Comparison of ENCODE assay signal across 17 cellular contexts in the genomic region with DNA sequence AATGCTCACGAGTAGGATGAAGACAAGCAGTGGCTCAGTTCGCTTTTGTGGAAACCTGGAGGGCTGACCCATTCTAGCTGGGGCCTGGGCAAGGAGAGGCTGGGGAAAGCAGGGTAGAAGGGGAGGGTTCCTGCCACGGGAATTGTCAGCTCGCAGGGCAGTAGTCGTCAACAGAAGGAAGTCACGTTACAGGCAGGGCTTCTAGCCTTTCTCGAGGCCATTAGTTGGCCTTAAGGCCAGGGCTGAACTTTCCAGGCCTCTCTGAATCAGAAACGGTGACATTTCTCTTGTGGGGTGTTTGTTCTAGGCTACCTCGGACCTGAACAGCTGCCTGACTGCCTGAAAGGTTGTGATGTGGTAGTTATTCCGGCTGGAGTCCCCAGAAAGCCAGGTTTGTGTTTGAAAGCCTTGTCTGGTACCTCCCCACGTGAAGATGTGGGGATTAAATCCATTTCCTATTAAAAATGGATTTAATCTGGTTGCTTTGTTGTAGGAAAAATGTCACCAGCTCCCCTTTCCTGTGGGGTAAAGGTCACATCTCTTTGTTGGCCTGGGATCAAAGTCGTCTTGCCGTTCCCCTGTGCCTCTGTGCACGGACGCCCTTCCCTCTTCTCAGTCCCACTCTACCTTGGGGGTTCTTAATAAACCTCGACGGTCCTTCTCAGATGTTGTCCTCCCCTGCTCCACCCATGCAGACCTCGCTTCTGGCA.
"Had no signal": no experiment of that assay in that cellular context is flagged by ENCODE, and none has a peak within 500 bp of the region (broad histone marks: within the 10 kb centered on the region; RNA-seq: fewer than 3 reads in every experiment).

No MANE protein-coding gene starts in this region.

- H3K4me3 Mint-ChIP-seq: activated CD4-positive, alpha-beta memory T cell treated with anti-CD3 and anti-CD28 coated beads, Interleukin-2, amount 10 ng/mL, durations not matched to agents 7 days and 5 days; activated naive CD4-positive, alpha-beta T cell treated with anti-CD3 and anti-CD28 coated beads, Interleukin-2, amount 10 ng/mL, durations not matched to agents 7 days and 5 days; stimulated activated naive CD8-positive, alpha-beta T cell treated with anti-CD3 and anti-CD28 coated beads, Interleukin-15, amount 100 ng/mL, for 72 hours had no signal

- H3K4me1 ChIP-seq: breast epithelium, prostate gland had no signal

- H3K9me3 Mint-ChIP-seq: activated CD4-positive, alpha-beta memory T cell treated with anti-CD3 and anti-CD28 coated beads, Interleukin-2, amount 10 ng/mL, durations not matched to agents 7 days and 5 days; activated naive CD4-positive, alpha-beta T cell treated with anti-CD3 and anti-CD28 coated beads, Interleukin-2, amount 10 ng/mL, durations not matched to agents 7 days and 5 days; activated T-helper 2 cell treated with anti-CD3 and anti-CD28 coated beads, Interferon-gamma antibody, Interleukin-2, Interleukin-4, amounts not matched to agents 10 μg/mL and 5 μg/mL and 100 μg/mL, durations not matched to agents 14 hours and 24 hours and 36 hours; stimulated activated naive CD8-positive, alpha-beta T cell treated with anti-CD3 and anti-CD28 coated beads, Interleukin-15, amount 100 ng/mL, for 72 hours had no signal

- H3K27me3 ChIP-seq: breast epithelium, neutrophil, SJSA1, vagina had no signal

- DNase-seq: activated CD4-positive, alpha-beta memory T cell treated with anti-CD3 and anti-CD28 coated beads, Interleukin-2, amount 10 ng/mL, durations not matched to agents 7 days and 5 days; activated CD4-positive, alpha-beta T cell treated with anti-CD3 and anti-CD28 coated beads for 1 hour; activated naive CD4-positive, alpha-beta T cell treated with anti-CD3 and anti-CD28 coated beads, Interleukin-2, amount 10 ng/mL, durations not matched to agents 7 days and 5 days; amniotic stem cell; mesenchymal stem cell; stimulated activated CD4-positive, alpha-beta T cell treated with anti-CD3 and anti-CD28 coated beads, Interleukin-2, amount 100 ng/mL, for 48 hours; stimulated activated CD8-positive, alpha-beta memory T cell treated with anti-CD3 and anti-CD28 coated beads, Interleukin-4, amount 100 ng/mL, for 48 hours; stimulated activated naive CD8-positive, alpha-beta T cell treated with anti-CD3 and anti-CD28 coated beads, Interleukin-15, amount 100 ng/mL, for 72 hours; T-helper 9 cell had no signal

- H3K9me3 ChIP-seq: breast epithelium, neutrophil, prostate gland, SJSA1, vagina had no signal

- H3K4me3 ChIP-seq: breast epithelium, prostate gland, SJSA1, vagina had no signal

- ATAC-seq: esophagus mucosa; sciatic nerve; stimulated activated naive CD8-positive, alpha-beta T cell treated with anti-CD3 and anti-CD28 coated beads, Interleukin-15, amount 100 ng/mL, for 72 hours had no signal

- H3K27ac ChIP-seq: breast epithelium, neutrophil, prostate gland, SJSA1, vagina had no signal

- H3K27me3 Mint-ChIP-seq: activated CD4-positive, alpha-beta memory T cell treated with anti-CD3 and anti-CD28 coated beads, Interleukin-2, amount 10 ng/mL, durations not matched to agents 7 days and 5 days; activated naive CD4-positive, alpha-beta T cell treated with anti-CD3 and anti-CD28 coated beads, Interleukin-2, amount 10 ng/mL, durations not matched to agents 7 days and 5 days; stimulated activated naive CD8-positive, alpha-beta T cell treated with anti-CD3 and anti-CD28 coated beads, Interleukin-15, amount 100 ng/mL, for 72 hours had no signal

- H3K27ac Mint-ChIP-seq: activated CD4-positive, alpha-beta memory T cell treated with anti-CD3 and anti-CD28 coated beads, Interleukin-2, amount 10 ng/mL, durations not matched to agents 7 days and 5 days; activated naive CD4-positive, alpha-beta T cell treated with anti-CD3 and anti-CD28 coated beads, Interleukin-2, amount 10 ng/mL, durations not matched to agents 7 days and 5 days; activated T-helper 2 cell treated with anti-CD3 and anti-CD28 coated beads, Interferon-gamma antibody, Interleukin-2, Interleukin-4, amounts not matched to agents 10 μg/mL and 5 μg/mL and 100 μg/mL, durations not matched to agents 14 hours and 24 hours and 36 hours; stimulated activated naive CD8-positive, alpha-beta T cell treated with anti-CD3 and anti-CD28 coated beads, Interleukin-15, amount 100 ng/mL, for 72 hours had no signal
